ENCODE assay signal across 15 cellular contexts in the genomic region with DNA sequence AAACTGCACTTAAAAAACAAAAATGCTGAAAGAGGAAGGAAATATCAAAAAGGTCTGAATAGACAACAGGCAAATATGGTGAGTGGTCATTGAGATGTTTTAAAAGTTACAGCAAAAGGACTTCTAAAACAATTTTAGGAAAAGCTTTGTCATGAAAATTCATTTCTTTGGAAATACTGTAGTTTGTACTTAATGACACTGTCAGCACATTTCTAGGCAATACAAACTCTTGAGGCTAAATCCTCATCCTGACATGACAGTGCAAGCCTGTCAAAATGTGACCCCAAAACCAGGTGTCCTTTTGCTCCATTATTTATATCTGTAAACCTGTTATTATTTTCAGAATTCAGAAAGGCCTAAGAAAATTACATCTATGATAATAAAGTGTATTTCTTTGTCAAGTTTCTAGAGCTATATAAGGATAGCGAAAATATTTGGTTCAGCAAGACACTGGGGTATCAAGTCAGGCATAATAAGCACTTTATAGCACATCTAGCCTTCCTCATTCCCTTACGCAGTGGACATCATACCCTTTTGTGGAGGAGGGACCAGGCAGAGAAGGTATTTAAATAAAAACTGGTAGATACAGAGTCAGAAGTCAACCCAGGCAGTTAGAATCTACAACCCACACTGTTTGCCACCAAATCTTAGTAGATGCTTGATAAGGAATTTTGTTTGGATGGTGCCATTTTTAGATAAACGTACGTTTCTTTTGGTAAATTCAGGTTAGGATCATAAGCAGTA.
"Had no signal": no experiment of that assay in that cellular context is flagged by ENCODE, and none has a peak within 500 bp of the region (broad histone marks: within the 10 kb centered on the region; RNA-seq: fewer than 3 reads in every experiment).

No MANE protein-coding gene starts in this region.

- DNase-seq: activated CD4-positive, alpha-beta T cell treated with anti-CD3 and anti-CD28 coated beads for 36 hours; activated CD8-positive, alpha-beta memory T cell treated with anti-CD3 and anti-CD28 coated beads for 24 hours; activated gamma-delta T cell; activated T-cell treated with anti-CD3 and anti-CD28 coated beads for 4 hours; effector memory CD4-positive, alpha-beta T cell; kidney; left ventricle myocardium superior; mesenchymal stem cell; T1000; tibial artery had no signal

- H2AFZ ChIP-seq: parathyroid adenoma had no signal

- H3K27ac Mint-ChIP-seq: activated CD4-positive, alpha-beta T cell treated with anti-CD3 and anti-CD28 coated beads for 36 hours had no signal

- H3K4me1 ChIP-seq: parathyroid adenoma, vagina had no signal

- H3K4me3 ChIP-seq: coronary artery, skin epidermis, tibial artery, vagina had no signal

- H3K4me3 Mint-ChIP-seq: activated CD4-positive, alpha-beta T cell treated with anti-CD3 and anti-CD28 coated beads for 36 hours had no signal

- H3K27me3 Mint-ChIP-seq: activated CD4-positive, alpha-beta T cell treated with anti-CD3 and anti-CD28 coated beads for 36 hours had no signal

- H3K9me3 ChIP-seq: tibial artery, vagina had no signal

- FAIRE-seq: frontal cortex, kidney had no signal

- ATAC-seq: activated CD4-positive, alpha-beta T cell treated with anti-CD3 and anti-CD28 coated beads for 36 hours; left ventricle myocardium superior had no signal

- H3K27me3 ChIP-seq: tibial artery, vagina had no signal

- H3K9ac ChIP-seq: parathyroid adenoma had no signal

- H3K27ac ChIP-seq: coronary artery, parathyroid adenoma, skin epidermis, tibial artery, vagina had no signal
